ENCODE assay signal across 18 cellular contexts in genomic region chr2:20231159-20231558, GRCh38. TPM values are rescaled to one million over a fixed set of nuclear protein-coding genes. Genes with fewer than 3 reads are reported as not detected.
DNase-seq lines count a peak whose midpoint lies in the region; ATAC-seq and TF ChIP-seq lines count a peak whose summit lies in the region.
"Had no signal": no experiment of that assay in that cellular context is flagged by ENCODE, and none has a peak within 500 bp of the region (broad histone marks: within the 10 kb centered on the region; RNA-seq: fewer than 3 reads in every experiment).

No MANE protein-coding gene starts in this region.

- ATAC-seq in GM23338 (no peak; the same call in 1 of the 3 replicates), Right ventricle myocardium superior (ENCODE audit: poor library complexity) (no peak), GM19023 (IDR thresholded peaks at IDR 0.05; ENCODE audit: unreplicated experiment) (no peak)
- ATAC-seq: gastroesophageal sphincter had no signal

- H3K79me2 ChIP-seq in GM23338 (replicated peaks; ENCODE audit: insufficient read depth): no peaks in the 10 kb centered on the region

- TF ChIP-seq CTCF in GM23338 (conservative IDR thresholded peaks at IDR 0.05; ENCODE audit: low read depth in 2 of 2) (no peak), VCaP (conservative IDR thresholded peaks at IDR 0.05) (no peak)

- H3K27me3 Mint-ChIP-seq in GM23338 (ENCODE audit: insufficient read depth, low read depth, poor library complexity): peaks cover 23% of the 10 kb centered on the region

- H3K4me2 ChIP-seq in GM23338: peak overlapping the region; percentile 43; the same call in 1 of the 2 replicates

- H3K36me3 Mint-ChIP-seq in GM23338 (ENCODE audit: low read depth): no peaks in the 10 kb centered on the region; the same call in 2 of the 3 replicates
- H3K36me3 Mint-ChIP-seq: naive B cell had no signal

- no peak overlapping the region for H3K27ac ChIP-seq in GM23338 (ENCODE audit: low read depth)
- H3K27ac ChIP-seq in VCaP: peak overlapping the region; percentile 55
- peak overlapping the region; percentile 89 to 99 for H3K27ac ChIP-seq in esophagus (ENCODE audit: low read depth in 2 of 2, low read length in 1 of 2)
- H3K27ac ChIP-seq: gastroesophageal sphincter, GM23248, prostate gland, SK-N-MC, spleen had no signal

- peak overlapping the region; percentile 93 for H2AFZ ChIP-seq in GM23338
- H2AFZ ChIP-seq: GM23248 had no signal

- H3K4me3 Mint-ChIP-seq in GM23338: no peak overlapping the region
- H3K4me3 Mint-ChIP-seq: naive B cell had no signal

- H3K27ac Mint-ChIP-seq in GM23338: peak overlapping the region; percentile 43; the same call in 1 of the 2 replicates
- H3K27ac Mint-ChIP-seq: naive B cell had no signal

- no peaks in the 10 kb centered on the region; the same call in 1 of the 2 replicates for H4K20me1 ChIP-seq in GM23338 (replicated peaks; ENCODE audit: insufficient read depth)

- H3F3A ChIP-seq in GM23338 (replicated peaks; ENCODE audit: low read depth): peaks cover 7% of the 10 kb centered on the region

- no peaks in the 10 kb centered on the region for H3K9me2 ChIP-seq in GM23338 (ENCODE audit: insufficient read depth)

- WGBS in esophagus, 2 donors: 55 to 78% methylated on average over 6 of the region's 6 CpGs

- H3K4me1 Mint-ChIP-seq in GM23338: peaks cover 15% of the 10 kb centered on the region

- H3K36me3 ChIP-seq in GM23338 (ENCODE audit: insufficient read depth) (no peaks in the 10 kb centered on the region), esophagus (ENCODE audit: control insufficient read depth in 2 of 2, insufficient read depth in 2 of 2, low read length in 1 of 2) (no peaks in the 10 kb centered on the region)
- H3K36me3 ChIP-seq: gastroesophageal sphincter, prostate gland, spleen had no signal

- no peaks in the 10 kb centered on the region for H3K9me3 ChIP-seq in esophagus (ENCODE audit: control insufficient read depth in 2 of 2, insufficient read depth in 1 of 2, low read depth in 1 of 2, low read length in 1 of 2)
- H3K9me3 ChIP-seq: gastroesophageal sphincter, prostate gland, spleen had no signal

- H3K4me1 ChIP-seq in GM23338 (ENCODE audit: insufficient read depth) (peaks cover 17% of the 10 kb centered on the region; the same call in 1 of the 2 replicates), esophagus (ENCODE audit: control insufficient read depth in 2 of 2, insufficient read depth in 2 of 2, low read length in 1 of 2) (peaks cover 0 to 10% of the 10 kb centered on the region in 2 donors)
- H3K4me1 ChIP-seq: gastroesophageal sphincter, prostate gland had no signal

- intact Hi-C loops in Right ventricle myocardium superior (cut with DNase I): no loop called here

- H3K27me3 ChIP-seq in GM23338 (ENCODE audit: insufficient read depth) (peaks cover 5% of the 10 kb centered on the region; the same call in 1 of the 2 replicates), esophagus (ENCODE audit: control insufficient read depth in 1 of 2, insufficient read depth in 2 of 2, low read length in 2 of 2) (no peaks in the 10 kb centered on the region)

- H3K4me3 ChIP-seq in GM23338 (no peak overlapping the region), esophagus (ENCODE audit: low read depth in 1 of 2, low read length in 2 of 2) (no peak overlapping the region)
- H3K4me3 ChIP-seq: gastroesophageal sphincter, GM23248, prostate gland, SK-N-MC, spleen had no signal

- H3K9me3 Mint-ChIP-seq in GM23338: no peaks in the 10 kb centered on the region

- DNase-seq in GM23338 (ENCODE audit: low spot score) (no peak), Right ventricle myocardium superior (no peak), SHP77 (lab: John Stamatoyannopoulos, UW) (no peak), amygdala (lab: John Stamatoyannopoulos, UW) (no peak)
- DNase-seq in stimulated activated CD8-positive, alpha-beta memory T cell treated with anti-CD3 and anti-CD28 coated beads, Interleukin-4, amount 100 ng/mL, for 48 hours: peak; percentile 6
- DNase-seq: activated effector memory CD4-positive, alpha-beta T cell treated with Interleukin-2 at 50 U/mL for 16 hours; naive B cell; NCI-H1694 treated with DMSO at 0.1 percent for 48 hours; NCI-H446; spleen; stimulated activated naive CD4-positive, alpha-beta T cell treated with Interleukin-2 at 50 U/mL for 16 hours had no signal

TF ChIP-seq in GM23338, 12 proteins besides CTCF, POLR2A, EP300 and RAD21 (continues in another document):
- TF ChIP-seq ZNF331 (CRISPR knock-in tag; IDR thresholded peaks at IDR 0.05; ENCODE audit: low read depth) (no peak), NANOG (IDR thresholded peaks at IDR 0.05; ENCODE audit: borderline replicate concordance) (no peak), JUNB (IDR thresholded peaks at IDR 0.05; ENCODE audit: unreplicated experiment) (no peak), EZH2phosphoT487 (IDR thresholded peaks at IDR 0.05; ENCODE audit: unreplicated experiment) (no peak), ZNF114 (CRISPR knock-in tag; IDR thresholded peaks at IDR 0.05) (no peak), EZH2 (IDR thresholded peaks at IDR 0.05; ENCODE audit: low read depth, unreplicated experiment) (no peak), POLR2AphosphoS5 (IDR thresholded peaks at IDR 0.05; ENCODE audit: low read depth) (no peak), CREB1 (CRISPR knock-in tag; IDR thresholded peaks at IDR 0.05; ENCODE audit: low read depth) (no peak), REST (IDR thresholded peaks at IDR 0.05; ENCODE audit: unreplicated experiment) (no peak), STAT1 (IDR thresholded peaks at IDR 0.05; ENCODE audit: unreplicated experiment) (no peak)

RNA-seq across cellular contexts. Expression of gene SDC1, which starts 6.2 kb away (rescaled TPM):
- 40.6 and 43.0 TPM in 2 replicates for total RNA-seq in GM23338 (2014; rRNA removed; shearing (Covaris generic))
- 16.1 and 16.6 TPM in 2 replicates for polyA plus RNA-seq in GM23338 (2016; fragmentation: Nextera tagmentation; extraction: Ambion mirVana)
- polyA plus RNA-seq in esophagus: 100 to 1,000 TPM; 239 to 334 TPM
- 0.11 TPM for total RNA-seq in Right ventricle myocardium superior

Comparison
In these comparisons a context has a peak if more than half of its experiments do, and no peak if none do; other contexts are left out.
1. RNA of gene SDC1, which starts 6.2 kb away (total RNA-seq): 40.6 to 43.0 TPM in GM23338; 0.11 TPM in Right ventricle myocardium superior (single experiment); every median in the first group is over 10 times any median in the second.